ENCODE assay signal across 12 cellular contexts in the genomic region with DNA sequence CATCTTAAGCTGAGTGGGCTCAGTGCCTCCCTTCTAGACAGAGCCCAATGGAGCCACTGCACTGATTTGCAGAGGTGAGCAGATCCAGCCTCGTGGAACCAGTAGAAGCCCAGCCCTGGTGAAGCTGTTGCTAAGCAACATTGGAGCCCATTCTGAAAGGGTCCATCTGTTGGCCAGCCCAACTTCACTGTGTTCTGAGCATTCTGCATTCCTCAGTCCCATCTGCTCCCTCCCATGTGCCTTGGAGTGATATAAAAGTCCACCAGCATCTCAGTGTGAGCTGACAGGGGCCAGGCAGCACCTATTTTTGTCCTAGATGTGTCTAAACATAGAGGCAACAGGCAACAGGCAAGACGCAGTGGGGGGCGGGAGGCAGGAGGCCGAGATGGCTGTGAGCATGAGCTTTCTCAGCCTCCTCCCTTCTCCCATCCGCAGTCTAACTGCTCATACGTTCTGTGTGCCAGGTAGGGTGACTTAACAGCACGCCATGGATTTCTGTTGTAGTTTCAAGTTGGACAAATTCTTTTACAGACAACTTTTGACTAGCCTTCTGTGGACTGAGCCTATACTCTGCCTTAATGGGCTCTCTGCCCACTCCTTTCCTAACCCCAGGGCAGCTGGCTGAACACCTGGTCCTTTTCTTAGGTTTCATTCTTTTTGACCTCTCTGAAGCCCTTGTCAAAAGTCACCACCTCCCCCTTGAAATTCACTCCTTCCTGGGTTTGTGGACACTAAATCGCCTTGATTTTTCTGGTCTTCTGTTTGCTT.
DNase-seq lines count a peak whose midpoint lies in the region; ATAC-seq and TF ChIP-seq lines count a peak whose summit lies in the region.
"Had no signal": no experiment of that assay in that cellular context is flagged by ENCODE, and none has a peak within 500 bp of the region (broad histone marks: within the 10 kb centered on the region; RNA-seq: fewer than 3 reads in every experiment).

No MANE protein-coding gene starts in this region.

- H3K9me3 Mint-ChIP-seq in activated T-helper 17 cell treated with anti-CD3 and anti-CD28 coated beads, Interleukin-2, amount 50 U/mL, for 72 hours, result no peaks in the 10 kb centered on the region
- H3K9me3 Mint-ChIP-seq in T-cell, result no peaks in the 10 kb centered on the region

- no peak overlapping the region for H3K4me3 Mint-ChIP-seq in activated T-helper 17 cell treated with anti-CD3 and anti-CD28 coated beads, Interleukin-2, amount 50 U/mL, for 72 hours
- no peak overlapping the region for H3K4me3 Mint-ChIP-seq in T-cell

- H3K36me3 Mint-ChIP-seq in activated T-helper 17 cell treated with anti-CD3 and anti-CD28 coated beads, Interleukin-2, amount 50 U/mL, for 72 hours (ENCODE audit: low read depth), result no peaks in the 10 kb centered on the region
- peaks cover 4% of the 10 kb centered on the region for H3K36me3 Mint-ChIP-seq in T-cell

- DNase-seq in DMS 273 treated with DMSO at 0.1 percent for 48 hours (lab: John Stamatoyannopoulos, UW) (peak; percentile 94), Right ventricle myocardium superior (peak; percentile 71), posterior cingulate gyrus (peak in 8 of 10 donors; percentile 62 to 96 (median 80)), erythroblast (lab: John Stamatoyannopoulos, UW) (no peak), T-cell (no peak)
- DNase-seq: activated CD4-positive, CD25-positive, alpha-beta regulatory T cell; KG1; NCI-H187; SK-N-SH had no signal

- no peak for ATAC-seq in activated T-helper 17 cell treated with anti-CD3 and anti-CD28 coated beads, Interleukin-2, amount 50 U/mL, for 72 hours (replicated peaks)
- ATAC-seq in Right ventricle myocardium superior (ENCODE audit: poor library complexity), result peak; percentile 91
- no peak for ATAC-seq in GM18861 (IDR thresholded peaks at IDR 0.05; ENCODE audit: unreplicated experiment)
- ATAC-seq in T-cell (replicated peaks in 1 of 4), result no peak
- no peak for ATAC-seq in GM19467 (IDR thresholded peaks at IDR 0.05; ENCODE audit: unreplicated experiment)

- no peak for TF ChIP-seq POLR2A in erythroblast (IDR thresholded peaks at IDR 0.05; ENCODE audit: low read length)

- POLR2A ChIA-PET in T-cell (lab: Charles Lee), result no interaction called here

- peaks cover 19% of the 10 kb centered on the region for H3K4me1 Mint-ChIP-seq in activated T-helper 17 cell treated with anti-CD3 and anti-CD28 coated beads, Interleukin-2, amount 50 U/mL, for 72 hours
- H3K4me1 Mint-ChIP-seq in T-cell, result peaks cover 33 to 40% (median 37%) of the 10 kb centered on the region in 3 donors

- CTCF ChIA-PET in T-cell (lab: Charles Lee), result interaction anchor here in 1 of 2 donors (1.4 kb wide), 1 partner anchor 8 kb away, joined by 4 read pairs; no protein-coding TSS in a partner anchor

- H3K27me3 Mint-ChIP-seq in activated T-helper 17 cell treated with anti-CD3 and anti-CD28 coated beads, Interleukin-2, amount 50 U/mL, for 72 hours, result no peaks in the 10 kb centered on the region
- H3K27me3 Mint-ChIP-seq in T-cell, result no peaks in the 10 kb centered on the region

- intact Hi-C loops in Right ventricle myocardium superior (cut with DNase I) (no loop called here), posterior cingulate gyrus (cut with DNase I) (no loop called here)

- H3K27ac Mint-ChIP-seq in activated T-helper 17 cell treated with anti-CD3 and anti-CD28 coated beads, Interleukin-2, amount 50 U/mL, for 72 hours, result peak overlapping the region; percentile 36
- no peak overlapping the region for H3K27ac Mint-ChIP-seq in T-cell

Comparison
In these comparisons a context has a peak if more than half of its experiments do, and no peak if none do; other contexts are left out.
1. DNase-seq: peak in DMS 273 treated with DMSO at 0.1 percent for 48 hours (single experiment), Right ventricle myocardium superior (single experiment) and posterior cingulate gyrus (8 of 10); none in erythroblast (0 of 2) and T-cell (0 of 34).